Comparison of ENCODE assay signal across 24 cellular contexts in the genomic region with DNA sequence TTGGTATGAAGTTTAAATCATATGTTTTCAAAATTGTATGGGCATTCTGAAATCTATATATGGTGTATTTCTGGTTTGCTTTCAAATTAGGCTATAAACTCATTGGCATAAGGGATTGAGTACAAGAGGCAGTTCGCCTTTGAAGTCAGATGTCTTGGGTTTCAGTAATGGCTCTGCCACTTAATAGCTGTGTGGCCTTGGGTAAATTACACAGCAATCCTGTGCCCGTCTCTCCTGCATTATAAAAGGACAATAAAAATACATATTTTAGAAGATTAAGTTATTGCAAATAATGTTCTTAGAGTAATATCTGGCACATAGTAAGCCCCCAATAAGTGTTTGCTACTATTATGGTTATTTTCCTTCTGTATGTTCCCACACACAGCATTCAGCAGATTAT. TPM values are rescaled to one million over a fixed set of nuclear protein-coding genes. Genes with fewer than 3 reads are reported as not detected.
DNase-seq lines count a peak whose midpoint lies in the region; ATAC-seq, FAIRE-seq and TF ChIP-seq lines count a peak whose summit lies in the region.
"Had no signal": no experiment of that assay in that cellular context is flagged by ENCODE, and none has a peak within 500 bp of the region (broad histone marks: within the 10 kb centered on the region; RNA-seq: fewer than 3 reads in every experiment).

No MANE protein-coding gene starts in this region.

- no peaks in the 10 kb centered on the region for H3K79me2 ChIP-seq in PC-9 (ENCODE audit: low read depth)
- H3K79me2 ChIP-seq in K562 (ENCODE audit: control insufficient read depth, insufficient read depth, low read length) = no peaks in the 10 kb centered on the region

- ATAC-seq in K562 (no peak), gastrocnemius medialis (no peak), HG02763 (IDR thresholded peaks at IDR 0.05; ENCODE audit: unreplicated experiment) (no peak)
- ATAC-seq: HCT116 had no signal

- no peak for TF ChIP-seq POLR2A in K562 (conservative IDR thresholded peaks at IDR 0.05)
- no peak for TF ChIP-seq POLR2A in gastrocnemius medialis (IDR thresholded peaks at IDR 0.05)

- no peaks in the 10 kb centered on the region for H3K27me3 Mint-ChIP-seq in nephron progenitor cell (ENCODE audit: low read depth, poor library complexity)
- H3K27me3 Mint-ChIP-seq: CD4-positive, CD25-positive, alpha-beta regulatory T cell; CD8-positive, alpha-beta memory T cell had no signal

- no peaks in the 10 kb centered on the region for H3K27me3 ChIP-seq in PC-9 (ENCODE audit: insufficient read depth, low read depth)
- H3K27me3 ChIP-seq in K562 (ENCODE audit: control insufficient read depth in 2 of 2, insufficient read depth in 2 of 2, low read length in 2 of 2) = no peaks in the 10 kb centered on the region
- H3K27me3 ChIP-seq in gastrocnemius medialis = no peaks in the 10 kb centered on the region
- H3K27me3 ChIP-seq: BE2C had no signal

- DNase-seq in PC-9 (no peak), K562 (ENCODE audit: extremely low read depth in 1 of 4, low spot score in 3 of 4) (no peak), gastrocnemius medialis (no peak), foreskin melanocyte (no peak), nephron progenitor cell (no peak)
- DNase-seq: ACHN; BE2C; C1 segment of cervical spinal cord; CD4-positive, CD25-positive, alpha-beta regulatory T cell; CD8-positive, alpha-beta memory T cell; COR-L47; GDM1; GOT3; H7 had no signal

- no peak overlapping the region for H3K4me3 Mint-ChIP-seq in nephron progenitor cell
- H3K4me3 Mint-ChIP-seq: CD4-positive, CD25-positive, alpha-beta regulatory T cell; CD8-positive, alpha-beta memory T cell; HFFc6 had no signal

- H3K27ac Mint-ChIP-seq in nephron progenitor cell = no peak overlapping the region
- H3K27ac Mint-ChIP-seq: CD4-positive, CD25-positive, alpha-beta regulatory T cell; CD8-positive, alpha-beta memory T cell; HFFc6 had no signal

- 78% methylated on average over 2 of the region's 2 CpGs for WGBS in K562 (ENCODE audit: insufficient coverage, low coverage, missing lambda C conversion rate)

- H3K9me3 ChIP-seq in PC-9 (ENCODE audit: insufficient read depth, low read depth) (no peaks in the 10 kb centered on the region), K562 (replicated peaks; ENCODE audit: control insufficient read depth, insufficient read depth, low read depth, low read length) (no peaks in the 10 kb centered on the region; the same call in 1 of the 2 replicates), gastrocnemius medialis (no peaks in the 10 kb centered on the region)
- H3K9me3 ChIP-seq: BE2C had no signal

- intact Hi-C loops in PC-9 (cut with micrococcal nuclease; ENCODE audit: unreplicated experiment) = no loop called here
- intact Hi-C loops in K562 (cut with micrococcal nuclease) = loop anchor here (10.0 kb wide), 1 partner anchor 59 kb away; no protein-coding TSS in a partner anchor
- intact Hi-C loops in gastrocnemius medialis (cut with DNase I; ENCODE audit: low total_unique reads) = loop anchor here (2.0 to 5.0 kb wide), 2 partner anchors 122 to 249 kb away; no protein-coding TSS in a partner anchor

- H2AFZ ChIP-seq in PC-9 (no peak overlapping the region), K562 (ENCODE audit: low read depth, low read length) (no peak overlapping the region)

- BruUV-seq in PC-9 (replicated peaks; lab: Mats Ljungman, UMichigan) = no TSS peak
- no TSS peak for BruUV-seq in K562 (replicated peaks; lab: Mats Ljungman, UMichigan)

- no peaks in the 10 kb centered on the region for H3K36me3 Mint-ChIP-seq in nephron progenitor cell (ENCODE audit: low read depth)
- H3K36me3 Mint-ChIP-seq: CD4-positive, CD25-positive, alpha-beta regulatory T cell; CD8-positive, alpha-beta memory T cell had no signal

- H3K4me3 ChIP-seq in PC-9 (no peak overlapping the region), K562 (no peak overlapping the region), gastrocnemius medialis (no peak overlapping the region)

- no peaks in the 10 kb centered on the region for H3K9me2 ChIP-seq in PC-9 (ENCODE audit: insufficient read depth)

- in situ Hi-C loops in K562 (cut with MboI) (loop anchor here (10.0 kb wide), 1 partner anchor 549 kb away; no protein-coding TSS in a partner anchor), gastrocnemius medialis (cut with MboI; ENCODE audit: low sequenced_read_pairs in 4 of 4) (loop anchor here in 2 of 4 donors (25.0 kb wide), 2 partner anchors 227 to 352 kb away; a partner anchor contains a TSS)

- 0 out of 2 replicates have a peak overlapping the region, but pooled peaks have one; percentile 5 for H3K27ac ChIP-seq in PC-9
- no peak overlapping the region for H3K27ac ChIP-seq in K562 (ENCODE audit: extremely low read depth, low read depth, low read length)
- H3K27ac ChIP-seq in gastrocnemius medialis = peak overlapping the region; percentile 71 to 79 (median 77)
- H3K27ac ChIP-seq: HL-60 had no signal

- no peak for FAIRE-seq in K562 (lab: Jason Lieb, UNC)
- FAIRE-seq: A204.1, D721Med, GM12892, GM18507 had no signal

- POLR2A ChIA-PET in PC-9 (lab: Charles Lee; ENCODE audit: unreplicated experiment) (no interaction called here), K562 (lab: Yijun Ruan, JAX) (no interaction called here)

- CTCF ChIA-PET in PC-9 (lab: Charles Lee) = no interaction called here
- CTCF ChIA-PET in K562 (lab: Yijun Ruan, JAX; ENCODE audit: low intra/inter-chr PET ratio) = no interaction called here

- H3K9me3 Mint-ChIP-seq in nephron progenitor cell = no peaks in the 10 kb centered on the region
- H3K9me3 Mint-ChIP-seq: CD4-positive, CD25-positive, alpha-beta regulatory T cell; CD8-positive, alpha-beta memory T cell; HFFc6 had no signal

- no peak for TF ChIP-seq EP300 in K562 (IDR thresholded peaks at IDR 0.05; ENCODE audit: low read length)

- H3F3A ChIP-seq in PC-9 (ENCODE audit: insufficient read depth, low read depth) = no peaks in the 10 kb centered on the region

- H3K4me2 ChIP-seq in PC-9 = no peak overlapping the region
- no peak overlapping the region for H3K4me2 ChIP-seq in K562 (ENCODE audit: insufficient read depth, low read length)

- TF ChIP-seq RAD21 in K562 (CRISPR knock-in tag; conservative IDR thresholded peaks at IDR 0.05 in 1 of 2, IDR thresholded peaks at IDR 0.05 in 1 of 2) = no peak

- peaks cover 7% of the 10 kb centered on the region for H3K4me1 Mint-ChIP-seq in nephron progenitor cell
- H3K4me1 Mint-ChIP-seq: CD4-positive, CD25-positive, alpha-beta regulatory T cell; CD8-positive, alpha-beta memory T cell had no signal

- H3K36me3 ChIP-seq in PC-9 (ENCODE audit: low read depth) = no peaks in the 10 kb centered on the region
- H3K36me3 ChIP-seq in K562 (ENCODE audit: control insufficient read depth, insufficient read depth, low read length) = no peaks in the 10 kb centered on the region
- H3K36me3 ChIP-seq in gastrocnemius medialis = no peaks in the 10 kb centered on the region
- H3K36me3 ChIP-seq: BE2C had no signal

- H3K9me1 ChIP-seq in K562 (ENCODE audit: control insufficient read depth, insufficient read depth, low read length) = no peaks in the 10 kb centered on the region

- no peak overlapping the region for H3K9ac ChIP-seq in K562 (ENCODE audit: insufficient read depth in 1 of 2, low read depth in 2 of 2, low read length in 2 of 2)

- TF ChIP-seq CTCF in PC-9 (conservative IDR thresholded peaks at IDR 0.05) (no peak), K562 (IDR thresholded peaks at IDR 0.05 in 2 of 3, conservative IDR thresholded peaks at IDR 0.05 in 1 of 3; ENCODE audit: insufficient read depth in 2 of 3, low read depth in 1 of 3, low read length in 3 of 3) (no peak), gastrocnemius medialis (IDR thresholded peaks at IDR 0.05 in 4 of 5, conservative IDR thresholded peaks at IDR 0.05 in 1 of 5) (no peak), nephron progenitor cell (IDR thresholded peaks at IDR 0.05) (no peak)

- H3K4me1 ChIP-seq in PC-9 (replicated peaks; ENCODE audit: insufficient read depth) (peaks cover 16% of the 10 kb centered on the region), K562 (replicated peaks in 1 of 2; ENCODE audit: control insufficient read depth in 2 of 2, insufficient read depth in 2 of 2, low read length in 2 of 2) (no peaks in the 10 kb centered on the region), gastrocnemius medialis (peaks cover 35 to 38% of the 10 kb centered on the region in 2 donors)
- H3K4me1 ChIP-seq: BE2C had no signal

- H4K20me1 ChIP-seq in PC-9 (ENCODE audit: insufficient read depth) (no peaks in the 10 kb centered on the region), K562 (replicated peaks; ENCODE audit: control insufficient read depth, insufficient read depth, low read length) (no peaks in the 10 kb centered on the region)

TF ChIP-seq in K562, 482 proteins besides CTCF, POLR2A, EP300 and RAD21:
- peak; percentile 45 for TF ChIP-seq ZFP36 (IDR thresholded peaks at IDR 0.05; ENCODE audit: low read depth, low read length, partially characterized antibody)
- peak; percentile 81 for TF ChIP-seq RBM25 (IDR thresholded peaks at IDR 0.05; ENCODE audit: low read depth, low read length, severe bottlenecking)
- no peak for TF ChIP-seq MTA1 (IDR thresholded peaks at IDR 0.05; ENCODE audit: borderline replicate concordance)
- peak; percentile 31; the same call in 1 of the 2 replicates for TF ChIP-seq BCOR (IDR thresholded peaks at IDR 0.05)
TF ChIP-seq in K562: peak in this region for 3.

RNA-seq across cellular contexts. Expression of a gene that starts 20.4 kb away (rescaled TPM):
- total RNA-seq in PC-9 (2021) (not detected in 2 replicates), K562 (2014; rRNA removed) (not detected in 2 replicates), K562 (2014; rRNA removed; fragmentation: Illumina TruSeq; extraction: Trizol) (not detected in 2 replicates), K562 (2015; rRNA removed; fragmentation: Illumina TruSeq; extraction: Trizol) (not detected in 2 replicates), K562 (2021) (not detected in 2 replicates), gastrocnemius medialis (1,000 to 10,000 TPM in 3 of 4 donors, 100 to 1,000 TPM in 1; 507 to 2,272 (median 1,180) TPM)
- total RNA-seq in K562 (2011; cell fraction: chromatin; rRNA removed; ENCODE audit: low replicate concordance) = not detected in 2 replicates
- total RNA-seq in K562 (2011; cell fraction: nucleolus; rRNA removed) = not detected in 2 replicates
- total RNA-seq in K562 (2011; cell fraction: nucleoplasm; rRNA removed) = not detected in 2 replicates
- polyA plus RNA-seq in K562 (2011; rRNA removed) (not detected in 2 replicates), K562 (2014; fragmentation: Illumina TruSeq; extraction: Trizol) (not detected in 2 replicates), K562 (2014; fragmentation: Nextera tagmentation; extraction: Ambion mirVana) (not detected), K562 (2014; rRNA removed) (not detected in 2 replicates)
- not detected in 2 replicates for polyA plus RNA-seq in K562 (2011; cell fraction: cytosol; rRNA removed)
- not detected in 2 replicates for polyA plus RNA-seq in K562 (2011; cell fraction: nucleus; rRNA removed)
- not detected in 2 replicates for polyA plus RNA-seq in K562 (2012)
- not detected in 2 replicates for polyA minus RNA-seq in K562 (2011; rRNA and poly(A)+ RNA removed)
- polyA minus RNA-seq in K562 (2011; cell fraction: cytosol; rRNA and poly(A)+ RNA removed) = not detected in 2 replicates
- polyA minus RNA-seq in K562 (2011; cell fraction: nucleus; rRNA and poly(A)+ RNA removed) = not detected in 2 replicates
- total RNA-seq: CD4-positive, CD25-positive, alpha-beta regulatory T cell; CD8-positive, alpha-beta memory T cell; Daoy; H7; HFFc6; HT1080 had no signal
- polyA plus RNA-seq: CD4-positive, CD25-positive, alpha-beta regulatory T cell; CD8-positive, alpha-beta memory T cell had no signal

Comparison
In these comparisons a context has a peak if more than half of its experiments do, and no peak if none do; other contexts are left out.
1. RNA of a gene that starts 20.4 kb away (total RNA-seq): 507 to 2,272 TPM in gastrocnemius medialis; not detected in PC-9 and not detected in K562; every median in the first group is over 100 times any median in the second.